In genomic region chr2:62460175-62460574, GRCh38 we compare ENCODE assay signal across 28 cellular contexts. TPM values are rescaled to one million over a fixed set of nuclear protein-coding genes. Genes with fewer than 3 reads are reported as not detected.
DNase-seq lines count a peak whose midpoint lies in the region; ATAC-seq, FAIRE-seq and TF ChIP-seq lines count a peak whose summit lies in the region.
"Had no signal": no experiment of that assay in that cellular context is flagged by ENCODE, and none has a peak within 500 bp of the region (broad histone marks: within the 10 kb centered on the region; RNA-seq: fewer than 3 reads in every experiment).

No MANE protein-coding gene starts in this region.

- TF ChIP-seq CTCF in natural killer cell (IDR thresholded peaks at IDR 0.05), result no peak

- DNase-seq in NCI-H345 (lab: John Stamatoyannopoulos, UW) (peak; percentile 17), NCI-H345 treated with DMSO at 0.1 percent for 48 hours (lab: John Stamatoyannopoulos, UW; ENCODE audit: unreplicated experiment) (no peak), RCC 7860 (ENCODE audit: low spot score) (peak; percentile 88), kidney tubule cell (ENCODE audit: low spot score) (peak; percentile 88), renal cortical epithelial cell (ENCODE audit: low read depth) (peak; percentile 50), natural killer cell (no peak), NK-92 (lab: John Stamatoyannopoulos, UW; ENCODE audit: unreplicated experiment) (no peak)
- DNase-seq: AML-193; C1 segment of cervical spinal cord; CD4-positive, alpha-beta memory T cell; COR-L47; EL; GDM1; KG1; MG63; NCI-H2081 treated with DMSO at 0.1 percent for 48 hours; NCI-H2227 treated with DMSO at 0.1 percent for 48 hours; NCI-H524; NCI-H748 treated with DMSO at 0.1 percent for 48 hours; NK-92 treated with Interleukin-12 subunit alpha and Interleukin-12 subunit beta, amount 100 ng/mL, for 24 hours; PC-9; Right ventricle myocardium superior; RPMI8226 had no signal

- peaks cover 0 to 7% of the 10 kb centered on the region in 2 donors for H3K27me3 Mint-ChIP-seq in natural killer cell (ENCODE audit: low read depth in 2 of 2)

- ATAC-seq in natural killer cell (no peak), HG03442 (IDR thresholded peaks at IDR 0.05; ENCODE audit: unreplicated experiment) (no peak)
- ATAC-seq: HCT116 had no signal

- FAIRE-seq in RCC 7860 (lab: Jason Lieb, UNC), result peak; percentile 93
- FAIRE-seq: A204.1, GM12891, HTR-8/SVneo had no signal

- peaks cover 0 to 6% of the 10 kb centered on the region in 2 donors for H3K4me1 Mint-ChIP-seq in natural killer cell
- H3K4me1 Mint-ChIP-seq: CD4-positive, alpha-beta memory T cell had no signal

- intact Hi-C loops in natural killer cell (cut with micrococcal nuclease), result no loop called here

- H3K36me3 Mint-ChIP-seq in natural killer cell, result no peaks in the 10 kb centered on the region
- H3K36me3 Mint-ChIP-seq: CD4-positive, alpha-beta memory T cell had no signal

- no peak overlapping the region for H3K4me3 Mint-ChIP-seq in natural killer cell
- H3K4me3 Mint-ChIP-seq: CD4-positive, alpha-beta memory T cell had no signal

- H3K9me3 Mint-ChIP-seq in natural killer cell, result no peaks in the 10 kb centered on the region
- H3K9me3 Mint-ChIP-seq: CD4-positive, alpha-beta memory T cell had no signal

- no peak overlapping the region for H3K27ac Mint-ChIP-seq in natural killer cell
- H3K27ac Mint-ChIP-seq: CD4-positive, alpha-beta memory T cell had no signal

RNA-seq across cellular contexts. Expression of gene TMEM17, which starts 45.8 kb away (rescaled TPM):
- 2.4 and 5.0 TPM in 2 replicates for total RNA-seq in renal cortical epithelial cell
- under 1 TPM in 1 of 3 donors, not detected in 2; 0.18 TPM for total RNA-seq in natural killer cell
- total RNA-seq: CD4-positive, alpha-beta memory T cell had no signal

Comparison
In these comparisons a context has a peak if more than half of its experiments do, and no peak if none do; other contexts are left out.
1. DNase-seq: peak in NCI-H345 (single experiment), RCC 7860 (single experiment), kidney tubule cell (single experiment) and renal cortical epithelial cell (single experiment); none in NCI-H345 treated with DMSO at 0.1 percent for 48 hours (single experiment), natural killer cell (single experiment) and NK-92 (single experiment).